9 cellular contexts compared by ENCODE assay signal in genomic region chr16:21283521-21284289, GRCh38. TPM values are rescaled to one million over a fixed set of nuclear protein-coding genes. Genes with fewer than 3 reads are reported as not detected.
DNase-seq lines count a peak whose midpoint lies in the region; ATAC-seq and TF ChIP-seq lines count a peak whose summit lies in the region.
"Had no signal": no experiment of that assay in that cellular context is flagged by ENCODE, and none has a peak within 500 bp of the region (broad histone marks: within the 10 kb centered on the region; RNA-seq: fewer than 3 reads in every experiment).

No MANE protein-coding gene starts in this region.

- peaks cover 0 to 8% of the 10 kb centered on the region in 2 donors for H3K4me1 ChIP-seq in thyroid gland

- no peaks in the 10 kb centered on the region for H3K36me3 ChIP-seq in thyroid gland

- no peaks in the 10 kb centered on the region for H3K27me3 ChIP-seq in thyroid gland

- intact Hi-C loops in MCF 10A (cut with micrococcal nuclease), result no loop called here
- intact Hi-C loops in thyroid gland (cut with DNase I), result no loop called here

- H3K27ac Mint-ChIP-seq in MCF 10A (ENCODE audit: low read depth, unreplicated experiment), result no peak overlapping the region

- H3K4me3 ChIP-seq in thyroid gland (replicated peaks in 1 of 3), result peak overlapping the region in 1 of 3 donors; percentile 12

- H3K27ac ChIP-seq in thyroid gland, result no peak overlapping the region

- H3K4me1 Mint-ChIP-seq in MCF 10A (ENCODE audit: insufficient read depth, unreplicated experiment), result no peaks in the 10 kb centered on the region

- no peaks in the 10 kb centered on the region for H3K9me3 ChIP-seq in thyroid gland

- TF ChIP-seq CTCF in GM10248 (IDR thresholded peaks at IDR 0.05; ENCODE audit: control extremely low read depth, extremely low read depth, low read depth, missing control alignments), result no peak
- TF ChIP-seq CTCF in MCF 10A (IDR thresholded peaks at IDR 0.05; ENCODE audit: unreplicated experiment), result no peak
- TF ChIP-seq CTCF in thyroid gland (IDR thresholded peaks at IDR 0.05), result peak in 3 of 6 experiments; percentile 34 to 54 (median 47)

- no peaks in the 10 kb centered on the region for H3K36me3 Mint-ChIP-seq in MCF 10A (ENCODE audit: insufficient read depth, unreplicated experiment)

- 4 to 5% methylated on average over 27 to 54 of the region's 67 CpGs for WGBS in thyroid gland, 2 donors

- no peak for TF ChIP-seq POLR2A in thyroid gland (IDR thresholded peaks at IDR 0.05)

- H3K4me3 Mint-ChIP-seq in MCF 10A (ENCODE audit: unreplicated experiment), result peak overlapping the region; percentile 57

- no peak for ATAC-seq in GM21447 (IDR thresholded peaks at IDR 0.05; ENCODE audit: unreplicated experiment)
- ATAC-seq in GM21528 (IDR thresholded peaks at IDR 0.05; ENCODE audit: low FRiP score, unreplicated experiment), result no peak

- H3K9me3 Mint-ChIP-seq in MCF 10A (ENCODE audit: unreplicated experiment), result no peaks in the 10 kb centered on the region

- no TSS peak for BruUV-seq in MCF 10A (replicated peaks; lab: Mats Ljungman, UMichigan)

- H3K27me3 Mint-ChIP-seq in MCF 10A (ENCODE audit: insufficient read depth, unreplicated experiment), result peaks cover 25% of the 10 kb centered on the region

- CTCF ChIA-PET in GM10248 (lab: Yijun Ruan, JAX) (no interaction called here), MCF 10A (lab: Yijun Ruan, JAX) (interaction anchor here (1.1 kb wide), 1 partner anchor 95 kb away, joined by 4 read pairs; no protein-coding TSS in a partner anchor)

- DNase-seq in GM10248 (ENCODE audit: extremely low spot score), result peak; percentile 40
- peak; percentile 24 for DNase-seq in NAMALWA (ENCODE audit: low spot score)
- no peak for DNase-seq in MCF 10A (ENCODE audit: unreplicated experiment)
- DNase-seq in kidney tubule cell (ENCODE audit: low spot score), result peak; percentile 39
- peak; percentile 36 to 50 for DNase-seq in thyroid gland
- no peak for DNase-seq in occipital lobe (lab: John Stamatoyannopoulos, UW)

- POLR2A ChIA-PET in GM10248 (lab: Yijun Ruan, JAX) (no interaction called here), MCF 10A (lab: Yijun Ruan, JAX) (interaction anchor here (1.0 kb wide), 1 partner anchor 1013 kb away, joined by 3 read pairs; no protein-coding TSS in a partner anchor)

RNA-seq across cellular contexts. Expression of gene CRYM, which starts 5.6 kb away (rescaled TPM):
- total RNA-seq in MCF 10A (2022) (1.6 and 4.0 TPM in 2 replicates), thyroid gland (under 1 TPM in 1 of 4 donors, not detected in 3; 0.81 TPM), occipital lobe (66.6 TPM)
- total RNA-seq: T-helper 2 cell treated with Interferon-gamma antibody and Interleukin-4, amounts not matched to agents 100 ng/mL and 5 ng/mL, for 36 hours had no signal

RNA-seq across cellular contexts. Expression of gene ANKS4B, which starts 50.2 kb away (rescaled TPM):
- total RNA-seq in MCF 10A (2022) (not detected in 2 replicates), thyroid gland (not detected), occipital lobe (not detected)
- total RNA-seq: T-helper 2 cell treated with Interferon-gamma antibody and Interleukin-4, amounts not matched to agents 100 ng/mL and 5 ng/mL, for 36 hours had no signal

Comparison
In these comparisons a context has a peak if more than half of its experiments do, and no peak if none do; other contexts are left out.
1. DNase-seq: peak in GM10248 (single experiment), NAMALWA (single experiment), kidney tubule cell (single experiment) and thyroid gland (2 of 2); none in MCF 10A (single experiment) and occipital lobe (single experiment).
2. RNA of gene CRYM, which starts 5.6 kb away (total RNA-seq): 66.6 TPM in occipital lobe (single experiment); 1.6 to 4.0 TPM in MCF 10A and 0.81 TPM in thyroid gland; every median in the first group is over 10 times any median in the second.